In the genomic region with DNA sequence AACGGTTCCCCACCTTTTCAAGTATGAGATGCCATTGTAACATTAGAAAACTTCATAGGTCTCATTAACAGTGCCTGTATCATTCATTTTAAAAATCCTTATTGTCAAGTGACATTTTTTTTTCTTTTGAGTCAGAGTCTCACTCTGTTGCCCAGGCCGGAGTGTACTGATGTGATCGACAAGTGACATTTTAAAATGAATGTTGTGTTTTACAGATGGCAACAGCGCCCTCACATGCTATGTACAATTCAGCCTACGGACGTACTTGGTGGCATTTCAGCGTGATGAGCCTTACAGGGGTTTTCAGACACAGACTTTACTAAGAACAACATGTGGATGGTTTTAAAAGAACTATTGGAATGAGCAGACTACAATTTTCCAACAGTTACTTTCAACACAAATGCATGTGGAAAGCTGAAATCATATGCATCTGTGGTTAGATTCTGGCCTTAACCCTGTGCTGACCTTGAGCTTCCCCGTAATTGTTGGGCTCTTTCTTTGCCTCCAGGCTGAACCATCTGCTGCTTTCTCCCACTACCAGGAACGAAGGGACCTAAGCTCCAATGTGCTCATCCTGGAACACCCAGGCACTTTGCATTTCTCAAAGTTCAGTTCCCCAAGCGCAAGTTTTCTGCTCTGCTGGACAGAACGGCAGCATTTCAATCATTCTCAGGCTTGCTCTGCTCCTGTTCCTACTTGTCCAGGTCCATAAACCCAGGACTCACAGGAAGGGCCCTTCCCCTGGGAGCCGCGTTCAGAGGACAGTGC, we compare ENCODE assay signal across 1 cellular context.
TF ChIP-seq lines count a peak whose summit lies in the region.

No MANE protein-coding gene starts in this region.

TF ChIP-seq in Ishikawa, 13 proteins besides CTCF, POLR2A, EP300 and RAD21 (continued from another document):
- TF ChIP-seq, protein P1, sequence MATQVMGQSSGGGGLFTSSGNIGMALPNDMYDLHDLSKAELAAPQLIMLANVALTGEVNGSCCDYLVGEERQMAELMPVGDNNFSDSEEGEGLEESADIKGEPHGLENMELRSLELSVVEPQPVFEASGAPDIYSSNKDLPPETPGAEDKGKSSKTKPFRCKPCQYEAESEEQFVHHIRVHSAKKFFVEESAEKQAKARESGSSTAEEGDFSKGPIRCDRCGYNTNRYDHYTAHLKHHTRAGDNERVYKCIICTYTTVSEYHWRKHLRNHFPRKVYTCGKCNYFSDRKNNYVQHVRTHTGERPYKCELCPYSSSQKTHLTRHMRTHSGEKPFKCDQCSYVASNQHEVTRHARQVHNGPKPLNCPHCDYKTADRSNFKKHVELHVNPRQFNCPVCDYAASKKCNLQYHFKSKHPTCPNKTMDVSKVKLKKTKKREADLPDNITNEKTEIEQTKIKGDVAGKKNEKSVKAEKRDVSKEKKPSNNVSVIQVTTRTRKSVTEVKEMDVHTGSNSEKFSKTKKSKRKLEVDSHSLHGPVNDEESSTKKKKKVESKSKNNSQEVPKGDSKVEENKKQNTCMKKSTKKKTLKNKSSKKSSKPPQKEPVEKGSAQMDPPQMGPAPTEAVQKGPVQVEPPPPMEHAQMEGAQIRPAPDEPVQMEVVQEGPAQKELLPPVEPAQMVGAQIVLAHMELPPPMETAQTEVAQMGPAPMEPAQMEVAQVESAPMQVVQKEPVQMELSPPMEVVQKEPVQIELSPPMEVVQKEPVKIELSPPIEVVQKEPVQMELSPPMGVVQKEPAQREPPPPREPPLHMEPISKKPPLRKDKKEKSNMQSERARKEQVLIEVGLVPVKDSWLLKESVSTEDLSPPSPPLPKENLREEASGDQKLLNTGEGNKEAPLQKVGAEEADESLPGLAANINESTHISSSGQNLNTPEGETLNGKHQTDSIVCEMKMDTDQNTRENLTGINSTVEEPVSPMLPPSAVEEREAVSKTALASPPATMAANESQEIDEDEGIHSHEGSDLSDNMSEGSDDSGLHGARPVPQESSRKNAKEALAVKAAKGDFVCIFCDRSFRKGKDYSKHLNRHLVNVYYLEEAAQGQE (IDR thresholded peaks at IDR 0.05; ENCODE audit: low read depth): no peak
- TF ChIP-seq TAF1 (IDR thresholded peaks at IDR 0.05; ENCODE audit: low read depth): no peak
- no peak for TF ChIP-seq NFIC (IDR thresholded peaks at IDR 0.05)
- TF ChIP-seq, protein P2, sequence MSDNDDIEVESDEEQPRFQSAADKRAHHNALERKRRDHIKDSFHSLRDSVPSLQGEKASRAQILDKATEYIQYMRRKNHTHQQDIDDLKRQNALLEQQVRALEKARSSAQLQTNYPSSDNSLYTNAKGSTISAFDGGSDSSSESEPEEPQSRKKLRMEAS (IDR thresholded peaks at IDR 0.05): no peak
